Comparison of ENCODE assay signal across 13 cellular contexts in genomic region chr11:64337538-64338249, GRCh38. TPM values are rescaled to one million over a fixed set of nuclear protein-coding genes. Genes with fewer than 3 reads are reported as not detected.
DNase-seq lines count a peak whose midpoint lies in the region; ATAC-seq lines count a peak whose summit lies in the region.
"Had no signal": no experiment of that assay in that cellular context is flagged by ENCODE, and none has a peak within 500 bp of the region (broad histone marks: within the 10 kb centered on the region; RNA-seq: fewer than 3 reads in every experiment).

No MANE protein-coding gene starts in this region.

- no peak for ATAC-seq in naive B cell (ENCODE audit: low read depth in 2 of 2)
- ATAC-seq: effector memory CD8-positive, alpha-beta T cell had no signal

- POLR2A ChIA-PET in activated CD4-positive, alpha-beta T cell treated with anti-CD3 and anti-CD28 coated beads, Interleukin-2, amount 10 ng/mL, durations not matched to agents 7 days and 5 days (lab: Charles Lee), result no interaction called here
- POLR2A ChIA-PET in activated CD4-positive, alpha-beta memory T cell treated with anti-CD3 and anti-CD28 coated beads, Interleukin-2, amount 10 ng/mL, durations not matched to agents 7 days and 5 days (lab: Charles Lee), result interaction anchor here (0.9 to 4.2 kb wide), 3 partner anchors 12 to 68 kb away, joined by 3 to 52 read pairs (median 3); partner anchors contain the start of genes PRDX5 and TRMT112

- H3K27ac Mint-ChIP-seq in activated CD4-positive, alpha-beta T cell treated with anti-CD3 and anti-CD28 coated beads, Interleukin-2, amount 10 ng/mL, durations not matched to agents 7 days and 5 days, result no peak overlapping the region
- H3K27ac Mint-ChIP-seq in activated CD4-positive, alpha-beta memory T cell treated with anti-CD3 and anti-CD28 coated beads, Interleukin-2, amount 10 ng/mL, durations not matched to agents 7 days and 5 days, result peak overlapping the region; percentile 47
- H3K27ac Mint-ChIP-seq in naive B cell, result peak overlapping the region in 5 of 6 donors; percentile 62 to 99 (median 85)

- CTCF ChIA-PET in activated CD4-positive, alpha-beta T cell treated with anti-CD3 and anti-CD28 coated beads, Interleukin-2, amount 10 ng/mL, durations not matched to agents 7 days and 5 days (lab: Charles Lee), result interaction anchor here (0.7 to 0.9 kb wide), 2 partner anchors 12 to 53 kb away, joined by 3 read pairs; partner anchors contain the start of gene BAD
- CTCF ChIA-PET in activated CD4-positive, alpha-beta memory T cell treated with anti-CD3 and anti-CD28 coated beads, Interleukin-2, amount 10 ng/mL, durations not matched to agents 7 days and 5 days (lab: Charles Lee), result interaction anchor here (7.4 kb wide), 1 partner anchor 20 kb away, joined by 70 read pairs; the partner anchor contains the start of genes PRDX5 and TRMT112

- H3K27me3 Mint-ChIP-seq in activated CD4-positive, alpha-beta T cell treated with anti-CD3 and anti-CD28 coated beads, Interleukin-2, amount 10 ng/mL, durations not matched to agents 7 days and 5 days, result no peaks in the 10 kb centered on the region
- no peaks in the 10 kb centered on the region for H3K27me3 Mint-ChIP-seq in activated CD4-positive, alpha-beta memory T cell treated with anti-CD3 and anti-CD28 coated beads, Interleukin-2, amount 10 ng/mL, durations not matched to agents 7 days and 5 days
- no peaks in the 10 kb centered on the region for H3K27me3 Mint-ChIP-seq in naive B cell
- H3K27me3 Mint-ChIP-seq: effector memory CD8-positive, alpha-beta T cell had no signal

- H3K4me1 Mint-ChIP-seq in activated CD4-positive, alpha-beta T cell treated with anti-CD3 and anti-CD28 coated beads, Interleukin-2, amount 10 ng/mL, durations not matched to agents 7 days and 5 days, result peaks cover 49% of the 10 kb centered on the region
- H3K4me1 Mint-ChIP-seq in activated CD4-positive, alpha-beta memory T cell treated with anti-CD3 and anti-CD28 coated beads, Interleukin-2, amount 10 ng/mL, durations not matched to agents 7 days and 5 days, result peaks cover 67% of the 10 kb centered on the region
- H3K4me1 Mint-ChIP-seq in naive B cell, result peaks cover 42 to 52% (median 47%) of the 10 kb centered on the region in 3 donors

- H3K36me3 Mint-ChIP-seq in activated CD4-positive, alpha-beta T cell treated with anti-CD3 and anti-CD28 coated beads, Interleukin-2, amount 10 ng/mL, durations not matched to agents 7 days and 5 days (ENCODE audit: low read depth), result peaks cover 26% of the 10 kb centered on the region
- peaks cover 54% of the 10 kb centered on the region for H3K36me3 Mint-ChIP-seq in activated CD4-positive, alpha-beta memory T cell treated with anti-CD3 and anti-CD28 coated beads, Interleukin-2, amount 10 ng/mL, durations not matched to agents 7 days and 5 days (ENCODE audit: low read depth)
- H3K36me3 Mint-ChIP-seq in naive B cell, result no peaks in the 10 kb centered on the region

- H3K9me3 Mint-ChIP-seq in activated CD4-positive, alpha-beta T cell treated with anti-CD3 and anti-CD28 coated beads, Interleukin-2, amount 10 ng/mL, durations not matched to agents 7 days and 5 days, result no peaks in the 10 kb centered on the region
- H3K9me3 Mint-ChIP-seq in activated CD4-positive, alpha-beta memory T cell treated with anti-CD3 and anti-CD28 coated beads, Interleukin-2, amount 10 ng/mL, durations not matched to agents 7 days and 5 days, result no peaks in the 10 kb centered on the region
- no peaks in the 10 kb centered on the region for H3K9me3 Mint-ChIP-seq in naive B cell
- H3K9me3 Mint-ChIP-seq: effector memory CD8-positive, alpha-beta T cell had no signal

- peak overlapping the region; percentile 16 for H3K4me3 Mint-ChIP-seq in activated CD4-positive, alpha-beta T cell treated with anti-CD3 and anti-CD28 coated beads, Interleukin-2, amount 10 ng/mL, durations not matched to agents 7 days and 5 days
- H3K4me3 Mint-ChIP-seq in activated CD4-positive, alpha-beta memory T cell treated with anti-CD3 and anti-CD28 coated beads, Interleukin-2, amount 10 ng/mL, durations not matched to agents 7 days and 5 days, result no peak overlapping the region
- peak overlapping the region in 3 of 8 donors; percentile 70 to 74 (median 70) for H3K4me3 Mint-ChIP-seq in naive B cell

- no peak for DNase-seq in activated CD4-positive, alpha-beta T cell treated with anti-CD3 and anti-CD28 coated beads, Interleukin-2, amount 10 ng/mL, durations not matched to agents 7 days and 5 days
- no peak for DNase-seq in activated CD4-positive, alpha-beta T cell treated with anti-CD3 and anti-CD28 coated beads for 4 hours
- DNase-seq in activated CD4-positive, alpha-beta memory T cell treated with anti-CD3 and anti-CD28 coated beads, Interleukin-2, amount 10 ng/mL, durations not matched to agents 7 days and 5 days, result no peak
- no peak for DNase-seq in naive B cell
- no peak for DNase-seq in stimulated activated CD4-positive, alpha-beta T cell treated with anti-CD3 and anti-CD28 coated beads, Interleukin-15, amount 100 ng/mL, for 24 hours
- no peak for DNase-seq in NCI-H1092 treated with DMSO at 0.1 percent for 48 hours (lab: John Stamatoyannopoulos, UW)
- DNase-seq: Calu3; effector memory CD8-positive, alpha-beta T cell; GM23248; KG1; NCI-H1436 treated with DMSO at 0.1 percent for 48 hours; posterior cingulate gyrus; testis had no signal

RNA-seq across cellular contexts. Expression of gene CCDC88B, which starts 2.3 kb away (rescaled TPM):
- 100 to 1,000 TPM; 103 to 127 TPM for total RNA-seq in activated CD4-positive, alpha-beta T cell treated with anti-CD3 and anti-CD28 coated beads, Interleukin-2, amount 10 ng/mL, durations not matched to agents 7 days and 5 days
- 100 to 1,000 TPM in 1 of 2 experiments, 10 to 100 TPM in 1; 99.1 to 106 TPM for total RNA-seq in activated CD4-positive, alpha-beta memory T cell treated with anti-CD3 and anti-CD28 coated beads, Interleukin-2, amount 10 ng/mL, durations not matched to agents 7 days and 5 days
- 10 to 100 TPM in 5 of 6 donors, 1 to 10 TPM in 1; 9.3 to 73.0 (median 19.4) TPM for polyA plus RNA-seq in naive B cell (ENCODE audit: low read depth in 6 of 6)

RNA-seq across cellular contexts. Expression of gene PRDX5, which starts 19.8 kb away (rescaled TPM):
- total RNA-seq in activated CD4-positive, alpha-beta T cell treated with anti-CD3 and anti-CD28 coated beads, Interleukin-2, amount 10 ng/mL, durations not matched to agents 7 days and 5 days, result 100 to 1,000 TPM in 1 of 2 experiments, 10 to 100 TPM in 1; 97.4 to 106 TPM
- total RNA-seq in activated CD4-positive, alpha-beta memory T cell treated with anti-CD3 and anti-CD28 coated beads, Interleukin-2, amount 10 ng/mL, durations not matched to agents 7 days and 5 days, result 100 to 1,000 TPM; 137 to 139 TPM
- polyA plus RNA-seq in naive B cell (ENCODE audit: low read depth in 6 of 6), result 100 to 1,000 TPM; 229 to 385 (median 248) TPM

RNA-seq across cellular contexts. Expression of gene TRMT112, which starts 20.3 kb away (rescaled TPM):
- 100 to 1,000 TPM; 160 to 171 TPM for total RNA-seq in activated CD4-positive, alpha-beta T cell treated with anti-CD3 and anti-CD28 coated beads, Interleukin-2, amount 10 ng/mL, durations not matched to agents 7 days and 5 days
- 100 to 1,000 TPM; 137 to 145 TPM for total RNA-seq in activated CD4-positive, alpha-beta memory T cell treated with anti-CD3 and anti-CD28 coated beads, Interleukin-2, amount 10 ng/mL, durations not matched to agents 7 days and 5 days
- polyA plus RNA-seq in naive B cell (ENCODE audit: low read depth in 6 of 6), result 100 to 1,000 TPM; 445 to 606 (median 521) TPM

RNA-seq across cellular contexts. Expression of gene RPS6KA4, which starts 21.3 kb away (rescaled TPM):
- 10 to 100 TPM; 31.0 to 43.0 TPM for total RNA-seq in activated CD4-positive, alpha-beta T cell treated with anti-CD3 and anti-CD28 coated beads, Interleukin-2, amount 10 ng/mL, durations not matched to agents 7 days and 5 days
- total RNA-seq in activated CD4-positive, alpha-beta memory T cell treated with anti-CD3 and anti-CD28 coated beads, Interleukin-2, amount 10 ng/mL, durations not matched to agents 7 days and 5 days, result 10 to 100 TPM; 40.2 to 43.5 TPM
- polyA plus RNA-seq in naive B cell (ENCODE audit: low read depth in 6 of 6), result 1 to 10 TPM; 1.1 to 8.3 (median 4.8) TPM

RNA-seq across cellular contexts. Expression of gene ESRRA, which starts 32.4 kb away (rescaled TPM):
- total RNA-seq in activated CD4-positive, alpha-beta T cell treated with anti-CD3 and anti-CD28 coated beads, Interleukin-2, amount 10 ng/mL, durations not matched to agents 7 days and 5 days, result 10 to 100 TPM; 24.8 to 32.0 TPM
- 10 to 100 TPM; 38.5 to 42.2 TPM for total RNA-seq in activated CD4-positive, alpha-beta memory T cell treated with anti-CD3 and anti-CD28 coated beads, Interleukin-2, amount 10 ng/mL, durations not matched to agents 7 days and 5 days
- polyA plus RNA-seq in naive B cell (ENCODE audit: low read depth in 6 of 6), result 1 to 10 TPM; 3.4 to 8.5 (median 6.5) TPM
